Comparison of ENCODE assay signal across 10 cellular contexts in the genomic region with DNA sequence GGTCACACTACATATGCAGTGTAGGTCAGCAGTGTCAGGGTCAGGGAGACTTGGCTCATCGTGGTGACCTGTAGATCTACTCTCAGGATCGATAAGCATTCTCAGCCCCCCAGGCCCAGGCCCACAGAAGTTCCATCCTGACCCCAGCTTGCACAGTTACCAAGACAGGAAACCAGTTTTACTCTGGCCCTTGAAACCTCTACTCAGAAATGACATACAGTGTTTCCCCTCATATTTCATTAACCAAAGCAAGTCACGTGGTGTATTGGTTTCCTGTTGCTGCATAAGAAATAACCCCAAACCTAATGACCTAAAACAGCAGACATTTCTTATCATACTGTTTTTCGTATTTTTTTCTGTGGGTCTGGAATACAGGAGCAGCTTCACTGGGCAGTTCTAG.
DNase-seq lines count a peak whose midpoint lies in the region; ATAC-seq and TF ChIP-seq lines count a peak whose summit lies in the region.
"Had no signal": no experiment of that assay in that cellular context is flagged by ENCODE, and none has a peak within 500 bp of the region (broad histone marks: within the 10 kb centered on the region; RNA-seq: fewer than 3 reads in every experiment).

No MANE protein-coding gene starts in this region.

- no peaks in the 10 kb centered on the region for H3F3A ChIP-seq in SK-N-SH (replicated peaks; ENCODE audit: insufficient read depth)

- H3K27me3 ChIP-seq in SK-N-SH (ENCODE audit: insufficient read depth), result no peaks in the 10 kb centered on the region

- no peaks in the 10 kb centered on the region for H3K9me2 ChIP-seq in SK-N-SH

- TF ChIP-seq CTCF in mucosa of descending colon (IDR thresholded peaks at IDR 0.05) (no peak), SK-N-SH (IDR thresholded peaks at IDR 0.05) (no peak)

- TF ChIP-seq RAD21 in SK-N-SH (IDR thresholded peaks at IDR 0.05; ENCODE audit: low read length), result no peak

- no peak overlapping the region for H3K9ac ChIP-seq in SK-N-SH

- CTCF ChIA-PET in SK-N-SH (lab: Yijun Ruan, JAX), result interaction anchor here (1.2 to 8.6 kb wide), 7 partner anchors 9 to 1901 kb away, joined by 3 to 67 read pairs (median 6); no protein-coding TSS in a partner anchor

- H3K4me3 ChIP-seq in Jurkat, Clone E6-1 (ENCODE audit: low read length), result no peak overlapping the region
- H3K4me3 ChIP-seq in mucosa of descending colon (no peak overlapping the region), SK-N-SH (ENCODE audit: low read depth in 2 of 2, low read length in 1 of 2) (no peak overlapping the region)

- H3K9me3 ChIP-seq in mucosa of descending colon, result no peaks in the 10 kb centered on the region
- H3K9me3 ChIP-seq in SK-N-SH, result no peaks in the 10 kb centered on the region

- ATAC-seq in GM18861 (IDR thresholded peaks at IDR 0.05; ENCODE audit: unreplicated experiment) (peak; percentile 92), GM21529 (IDR thresholded peaks at IDR 0.05; ENCODE audit: unreplicated experiment) (peak; percentile 77), mucosa of descending colon (peak; percentile 50)

- no peak overlapping the region for H3K4me2 ChIP-seq in SK-N-SH

- intact Hi-C loops in mucosa of descending colon (cut with DNase I, micrococcal nuclease), result loop anchor here in 1 of 2 donors (5.0 kb wide), 1 partner anchor 132 kb away; no protein-coding TSS in a partner anchor

- peaks cover 4% of the 10 kb centered on the region for H3K4me1 ChIP-seq in mucosa of descending colon (ENCODE audit: low read depth)
- peaks cover 0 to 9% of the 10 kb centered on the region in 2 experiments; a peak in 1 of 4 replicates for H3K4me1 ChIP-seq in SK-N-SH (ENCODE audit: control insufficient read depth in 1 of 2, insufficient read depth in 2 of 2, low read depth in 1 of 2, low read length in 1 of 2)

- no peaks in the 10 kb centered on the region for H4K20me1 ChIP-seq in SK-N-SH (ENCODE audit: insufficient read depth)

- POLR2A ChIA-PET in SK-N-SH (lab: Yijun Ruan, JAX), result no interaction called here

- WGBS in SK-N-SH (ENCODE audit: low lambda C conversion rate), result 73% methylated on average over 3 of the region's 4 CpGs

- H2AFZ ChIP-seq in SK-N-SH (ENCODE audit: low read depth), result no peak overlapping the region

- H3K36me3 ChIP-seq in mucosa of descending colon (ENCODE audit: low read depth) (no peaks in the 10 kb centered on the region), SK-N-SH (replicated peaks in 1 of 2; ENCODE audit: control insufficient read depth in 1 of 2, insufficient read depth in 2 of 2, low read length in 1 of 2) (peaks cover 3 to 4% of the 10 kb centered on the region in 2 experiments)

- no peak overlapping the region for H3K27ac ChIP-seq in SK-N-SH (ENCODE audit: low read depth in 2 of 2, low read length in 1 of 2)

- no peaks in the 10 kb centered on the region for H3K79me2 ChIP-seq in SK-N-SH (ENCODE audit: insufficient read depth)

- no peak for TF ChIP-seq EP300 in SK-N-SH (IDR thresholded peaks at IDR 0.05; ENCODE audit: borderline replicate concordance in 1 of 2, low read depth in 1 of 2, low read length in 1 of 2)

- DNase-seq in Jurkat, Clone E6-1 (ENCODE audit: low read depth, low spot score), result peak; percentile 47
- peak in 1 of 3 donors; percentile 17 for DNase-seq in mucosa of descending colon
- no peak for DNase-seq in SK-N-SH
- no peak for DNase-seq in DMS153 (lab: John Stamatoyannopoulos, UW)
- no peak for DNase-seq in SIG-M5 (lab: John Stamatoyannopoulos, UW)
- DNase-seq: endodermal cell; NCI-H510A treated with DMSO at 0.1 percent for 48 hours; stimulated activated CD4-positive, alpha-beta T cell treated with anti-CD3 and anti-CD28 coated beads, Interleukin-4, amount 100 ng/mL, for 1 hour had no signal

TF ChIP-seq in SK-N-SH, 30 proteins besides CTCF, POLR2A, EP300 and RAD21:
- TF ChIP-seq TCF12 (IDR thresholded peaks at IDR 0.05) (no peak), SIN3A (IDR thresholded peaks at IDR 0.05; ENCODE audit: borderline replicate concordance, low read depth, low read length) (no peak), GATA2 (CRISPR knock-in tag; IDR thresholded peaks at IDR 0.05) (no peak)
